9 cellular contexts compared by ENCODE assay signal in genomic region chr3:42651248-42652091, GRCh38. TPM values are rescaled to one million over a fixed set of nuclear protein-coding genes. Genes with fewer than 3 reads are reported as not detected.
DNase-seq lines count a peak whose midpoint lies in the region; ATAC-seq and TF ChIP-seq lines count a peak whose summit lies in the region.
"Had no signal": no experiment of that assay in that cellular context is flagged by ENCODE, and none has a peak within 500 bp of the region (broad histone marks: within the 10 kb centered on the region; RNA-seq: fewer than 3 reads in every experiment).

No MANE protein-coding gene starts in this region.

- in situ Hi-C loops in GM13976 (cut with MboI; ENCODE audit: low sequenced_read_pairs, unreplicated experiment): no loop called here

- peaks cover 14% of the 10 kb centered on the region for H3K27me3 Mint-ChIP-seq in GM23338 (ENCODE audit: insufficient read depth, low read depth, poor library complexity)

- H3K9me2 ChIP-seq in GM23338 (ENCODE audit: insufficient read depth): no peaks in the 10 kb centered on the region

- H3K36me3 Mint-ChIP-seq in GM23338 (ENCODE audit: low read depth): peaks cover 26% of the 10 kb centered on the region

- no peaks in the 10 kb centered on the region for H3K79me2 ChIP-seq in GM23338 (replicated peaks; ENCODE audit: insufficient read depth)

- no peak for ATAC-seq in GM23338
- ATAC-seq in HG03139 (IDR thresholded peaks at IDR 0.05; ENCODE audit: unreplicated experiment): no peak

- H3K27ac Mint-ChIP-seq in GM23338: peak overlapping the region; percentile 36; the same call in 1 of the 2 replicates

- H3K4me2 ChIP-seq in GM23338: 0 out of 2 replicates have a peak overlapping the region, but pooled peaks have one; percentile 90

- H2AFZ ChIP-seq in GM23338: no peak overlapping the region

- H3K4me3 Mint-ChIP-seq in GM23338: peak overlapping the region; percentile 7; the same call in 1 of the 3 replicates

- H4K20me1 ChIP-seq in GM23338 (replicated peaks; ENCODE audit: insufficient read depth): no peaks in the 10 kb centered on the region; the same call in 1 of the 2 replicates

- H3K27ac ChIP-seq in GM23338 (ENCODE audit: low read depth): 0 out of 2 replicates have a peak overlapping the region, but pooled peaks have one; percentile 39
- H3K27ac ChIP-seq in VCaP: peak overlapping the region; percentile 83; the same call in 1 of the 2 replicates
- peak overlapping the region in 12 of 21 experiments; percentile 22 to 98 (median 88) for H3K27ac ChIP-seq in skin epidermis

- H3K4me1 Mint-ChIP-seq in GM23338: peaks cover 57% of the 10 kb centered on the region

- no peaks in the 10 kb centered on the region for H3K27me3 ChIP-seq in GM23338 (ENCODE audit: insufficient read depth)

- H3K4me1 ChIP-seq in GM23338 (ENCODE audit: insufficient read depth): peaks cover 31% of the 10 kb centered on the region

- H3K9me3 Mint-ChIP-seq in GM23338: no peaks in the 10 kb centered on the region; the same call in 2 of the 3 replicates

- no peak for DNase-seq in GM23338 (ENCODE audit: low spot score)
- peak; percentile 77 for DNase-seq in fibroblast of the aortic adventitia (ENCODE audit: low read depth)
- no peak for DNase-seq in midbrain (lab: John Stamatoyannopoulos, UW)
- DNase-seq in GM13976 (ENCODE audit: low spot score): no peak
- no peak for DNase-seq in UCSD-AML1 (lab: John Stamatoyannopoulos, UW; ENCODE audit: unreplicated experiment)

- H3K36me3 ChIP-seq in GM23338 (ENCODE audit: insufficient read depth): no peaks in the 10 kb centered on the region

- no peaks in the 10 kb centered on the region for H3F3A ChIP-seq in GM23338 (replicated peaks; ENCODE audit: low read depth)

- TF ChIP-seq CTCF in GM23338 (conservative IDR thresholded peaks at IDR 0.05; ENCODE audit: low read depth in 2 of 2): no peak
- TF ChIP-seq CTCF in VCaP (conservative IDR thresholded peaks at IDR 0.05): no peak
- TF ChIP-seq CTCF in fibroblast of the aortic adventitia (IDR thresholded peaks at IDR 0.05; ENCODE audit: insufficient read depth, low read length): no peak
- TF ChIP-seq CTCF in GM13976 (IDR thresholded peaks at IDR 0.05; ENCODE audit: borderline replicate concordance, control extremely low read depth, extremely low read depth, insufficient read depth, missing control alignments): no peak

- H3K4me3 ChIP-seq in GM23338 (no peak overlapping the region), fibroblast of the aortic adventitia (ENCODE audit: low read depth, low read length) (peak overlapping the region; percentile 45), skin epidermis (no peak overlapping the region)

TF ChIP-seq in GM23338, 12 proteins besides CTCF, POLR2A, EP300 and RAD21:
- no peak for TF ChIP-seq ZNF331 (CRISPR knock-in tag; IDR thresholded peaks at IDR 0.05; ENCODE audit: low read depth)
- no peak for TF ChIP-seq NANOG (IDR thresholded peaks at IDR 0.05; ENCODE audit: borderline replicate concordance)
- no peak for TF ChIP-seq EZH2phosphoT487 (IDR thresholded peaks at IDR 0.05; ENCODE audit: unreplicated experiment)
- no peak for TF ChIP-seq ETS1 (IDR thresholded peaks at IDR 0.05)
- TF ChIP-seq ZNF462 (CRISPR knock-in tag; IDR thresholded peaks at IDR 0.05): no peak
- no peak for TF ChIP-seq EZH2 (IDR thresholded peaks at IDR 0.05; ENCODE audit: low read depth, unreplicated experiment)

RNA-seq across cellular contexts. Expression of gene ZBTB47, which starts 2.0 kb away (rescaled TPM):
- total RNA-seq in GM23338 (2014; rRNA removed; shearing (Covaris generic)): 2.8 and 2.9 TPM in 2 replicates
- 0.48 and 0.63 TPM in 2 replicates for polyA plus RNA-seq in GM23338 (2016; fragmentation: Nextera tagmentation; extraction: Ambion mirVana)
- 22.3 and 41.8 TPM in 2 replicates for total RNA-seq in fibroblast of the aortic adventitia (ENCODE audit: low replicate concordance)

RNA-seq across cellular contexts. Expression of gene KLHL40, which starts 33.9 kb away (rescaled TPM):
- total RNA-seq in GM23338 (2014; rRNA removed; shearing (Covaris generic)): not detected in 2 replicates
- polyA plus RNA-seq in GM23338 (2016; fragmentation: Nextera tagmentation; extraction: Ambion mirVana): not detected in 2 replicates
- total RNA-seq in fibroblast of the aortic adventitia (ENCODE audit: low replicate concordance): not detected in 2 replicates
- total RNA-seq: mucosa of gallbladder had no signal

RNA-seq across cellular contexts. Expression of gene NKTR, which starts 51.0 kb away (rescaled TPM):
- total RNA-seq in GM23338 (2014; rRNA removed; shearing (Covaris generic)): 88.2 and 117 TPM in 2 replicates
- 68.7 and 81.3 TPM in 2 replicates for polyA plus RNA-seq in GM23338 (2016; fragmentation: Nextera tagmentation; extraction: Ambion mirVana)
- total RNA-seq in fibroblast of the aortic adventitia (ENCODE audit: low replicate concordance): 91.8 and 101 TPM in 2 replicates

RNA-seq across cellular contexts. Expression of gene HHATL, which starts 51.1 kb away (rescaled TPM):
- not detected in 2 replicates for total RNA-seq in GM23338 (2014; rRNA removed; shearing (Covaris generic))
- not detected in 2 replicates for polyA plus RNA-seq in GM23338 (2016; fragmentation: Nextera tagmentation; extraction: Ambion mirVana)
- not detected in 2 replicates for total RNA-seq in fibroblast of the aortic adventitia (ENCODE audit: low replicate concordance)
